29 cellular contexts compared by ENCODE assay signal in genomic region chr10:112345202-112345601, GRCh38. TPM values are rescaled to one million over a fixed set of nuclear protein-coding genes. Genes with fewer than 3 reads are reported as not detected.
"Had no signal": no experiment of that assay in that cellular context is flagged by ENCODE, and none has a peak within 500 bp of the region (broad histone marks: within the 10 kb centered on the region; RNA-seq: fewer than 3 reads in every experiment).

No MANE protein-coding gene starts in this region.

- H3K4me1 ChIP-seq: heart left ventricle, left ventricle myocardium inferior, pancreas, prostate gland, suprapubic skin, tibial artery, upper lobe of right lung had no signal

- DNase-seq: heart left ventricle; hypothalamus; islet precursor cell; left ventricle myocardium inferior; mesendoderm; naive B cell; nucleus accumbens; pancreas; posterior cingulate gyrus; retina; right cardiac atrium; stimulated activated CD4-positive, alpha-beta T cell treated with anti-CD3 and anti-CD28 coated beads, Interleukin-12 subunit alpha, Interleukin-12 subunit beta, amount 100 ng/mL, for 4 hours; stimulated activated CD4-positive, alpha-beta T cell treated with anti-CD3 and anti-CD28 coated beads, Interleukin-15, amount 100 ng/mL, for 24 hours; stimulated activated CD4-positive, alpha-beta T cell treated with anti-CD3 and anti-CD28 coated beads, Interleukin-2, amount 100 ng/mL, for 24 hours; stimulated activated CD4-positive, alpha-beta T cell treated with anti-CD3 and anti-CD28 coated beads, Interleukin-4, amount 100 ng/mL, for 1 hour; stimulated activated naive CD4-positive, alpha-beta T cell; tibial artery; trophoblast cell; upper lobe of right lung had no signal

- FAIRE-seq: pancreas, urothelium cell line had no signal

- H3K36me3 ChIP-seq: heart left ventricle, left ventricle myocardium inferior, pancreas, prostate gland, suprapubic skin, thoracic aorta, tibial artery, upper lobe of right lung had no signal

- H3K9me3 ChIP-seq: heart left ventricle, left ventricle myocardium inferior, pancreas, prostate gland, suprapubic skin, thoracic aorta, tibial artery, upper lobe of right lung had no signal

- H3K27ac Mint-ChIP-seq: mesothelial cell of epicardium; natural killer cell treated with Interleukin-12 subunit alpha and Interleukin-12 subunit beta and Interleukin-15 and Interleukin-18, amount 100 ng/mL, for 72 hours had no signal

- H3K9me3 Mint-ChIP-seq: mesothelial cell of epicardium; natural killer cell treated with Interleukin-12 subunit alpha and Interleukin-12 subunit beta and Interleukin-15 and Interleukin-18, amount 100 ng/mL, for 72 hours had no signal

- H3K27ac ChIP-seq: heart left ventricle, left ventricle myocardium inferior, pancreas, prostate gland, skin epidermis, suprapubic skin, thoracic aorta, tibial artery, upper lobe of right lung had no signal

- H3K4me3 Mint-ChIP-seq: mesothelial cell of epicardium; naive B cell; natural killer cell treated with Interleukin-12 subunit alpha and Interleukin-12 subunit beta and Interleukin-15 and Interleukin-18, amount 100 ng/mL, for 72 hours had no signal

- H3K27me3 ChIP-seq: heart left ventricle, pancreas, suprapubic skin, tibial artery, upper lobe of right lung had no signal

- H3K4me3 ChIP-seq: heart left ventricle, left ventricle myocardium inferior, lung, pancreas, prostate gland, skin epidermis, suprapubic skin, thoracic aorta, tibial artery, upper lobe of right lung had no signal

- H3K36me3 Mint-ChIP-seq: mesothelial cell of epicardium; naive B cell; natural killer cell treated with Interleukin-12 subunit alpha and Interleukin-12 subunit beta and Interleukin-15 and Interleukin-18, amount 100 ng/mL, for 72 hours had no signal

- ATAC-seq: heart left ventricle, pancreas, right cardiac atrium, sciatic nerve, upper lobe of right lung had no signal

- H3K4me1 Mint-ChIP-seq: mesothelial cell of epicardium, naive B cell had no signal

RNA-seq across cellular contexts. Expression of gene ACSL5, which starts 28.7 kb away (rescaled TPM):
- total RNA-seq: mesothelial cell of epicardium had no signal
- polyA plus RNA-seq: neural cell had no signal
